Comparison of ENCODE assay signal across 15 cellular contexts in the genomic region with DNA sequence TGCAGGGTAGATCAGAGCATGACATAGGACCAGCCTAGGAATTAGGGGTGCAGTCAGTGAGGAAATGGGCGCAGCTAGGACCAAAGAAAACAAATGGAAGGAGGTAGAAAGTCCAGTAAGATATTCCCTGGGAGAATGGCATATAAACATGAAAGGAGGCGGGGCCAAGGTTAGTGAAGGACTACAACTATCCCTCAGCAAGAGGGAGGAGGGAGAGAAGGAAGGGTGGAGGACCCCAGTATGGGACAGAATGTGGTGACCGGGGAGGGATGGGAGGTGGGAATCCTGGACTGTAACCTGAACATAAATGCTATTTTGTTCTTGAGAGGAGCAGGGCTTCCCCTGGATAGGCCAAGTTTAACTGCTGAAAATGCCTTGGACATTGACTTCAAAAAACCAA. TPM values are rescaled to one million over a fixed set of nuclear protein-coding genes. Genes with fewer than 3 reads are reported as not detected.
DNase-seq lines count a peak whose midpoint lies in the region; ATAC-seq, FAIRE-seq and TF ChIP-seq lines count a peak whose summit lies in the region.
"Had no signal": no experiment of that assay in that cellular context is flagged by ENCODE, and none has a peak within 500 bp of the region (broad histone marks: within the 10 kb centered on the region; RNA-seq: fewer than 3 reads in every experiment).

No MANE protein-coding gene starts in this region.

- no peaks in the 10 kb centered on the region for H3K79me1 ChIP-seq in mesendoderm (ENCODE audit: low read length)

- no peaks in the 10 kb centered on the region for H3K9me3 ChIP-seq in HCT116 (ENCODE audit: control insufficient read depth in 1 of 2, insufficient read depth in 1 of 2, low read depth in 1 of 2, low read length in 2 of 2)
- H3K9me3 ChIP-seq in body of pancreas = no peaks in the 10 kb centered on the region
- H3K9me3 ChIP-seq in subcutaneous abdominal adipose tissue (ENCODE audit: control insufficient read depth in 5 of 5, low read length in 5 of 5) = no peaks in the 10 kb centered on the region
- H3K9me3 ChIP-seq: SJSA1 had no signal

- CTCF ChIA-PET in HCT116 (lab: Charles Lee) = no interaction called here

- H3K79me2 ChIP-seq in HCT116 (ENCODE audit: insufficient read depth, low read length) (no peaks in the 10 kb centered on the region), mesendoderm (ENCODE audit: control insufficient read depth, insufficient read depth, low read length) (no peaks in the 10 kb centered on the region)

- H3K18ac ChIP-seq in mesendoderm (ENCODE audit: low read length) = peak overlapping the region; percentile 92

- TF ChIP-seq CTCF in HCT116 (IDR thresholded peaks at IDR 0.05 in 2 of 3, conservative IDR thresholded peaks at IDR 0.05 in 1 of 3; ENCODE audit: borderline replicate concordance in 1 of 3, insufficient read depth in 1 of 3, low read depth in 2 of 3, low read length in 2 of 3) (no peak), body of pancreas (IDR thresholded peaks at IDR 0.05) (no peak)

- H4K8ac ChIP-seq in mesendoderm (ENCODE audit: low read depth, low read length) = no peak overlapping the region

- H3K27ac ChIP-seq in HCT116 (ENCODE audit: low read depth, low read length) = no peak overlapping the region
- H3K27ac ChIP-seq in body of pancreas = peak overlapping the region; percentile 3 to 20 (median 6)
- peak overlapping the region; percentile 74 for H3K27ac ChIP-seq in mesendoderm (ENCODE audit: low read depth, low read length)
- H3K27ac ChIP-seq in subcutaneous abdominal adipose tissue (ENCODE audit: low read depth, low read length) = peak overlapping the region; percentile 96

- DNase-seq in HCT116 (ENCODE audit: low read depth, low spot score) (no peak), body of pancreas (no peak), mesendoderm (no peak), activated gamma-delta T cell (lab: John Stamatoyannopoulos, UW) (no peak), RCC 7860 (ENCODE audit: low spot score) (no peak), GM19240 (ENCODE audit: insufficient read length, low spot score) (no peak)
- DNase-seq: activated CD4-positive, CD25-positive, alpha-beta regulatory T cell treated with anti-CD3 and anti-CD28 coated beads, Interleukin-2, amount 50 U/mL, for 72 hours; activated naive CD4-positive, alpha-beta T cell treated with Interleukin-2 at 50 U/mL for 16 hours; COR-L47; dorsolateral prefrontal cortex; natural killer cell; stimulated activated CD4-positive, alpha-beta T cell treated with anti-CD3 and anti-CD28 coated beads, Interleukin-1b, Interleukin-23, amount 100 ng/mL, for 48 hours had no signal

- peak overlapping the region; percentile 51 for H2BK120ac ChIP-seq in mesendoderm (ENCODE audit: low read depth, low read length)

- no peak overlapping the region for H2AFZ ChIP-seq in HCT116 (ENCODE audit: low read depth, low read length, poor library complexity, severe bottlenecking)

- TF ChIP-seq POLR2A in HCT116 (IDR thresholded peaks at IDR 0.05; ENCODE audit: borderline replicate concordance, extremely low read depth, insufficient read depth, insufficient read length) (no peak), body of pancreas (IDR thresholded peaks at IDR 0.05) (no peak)

- BruUV-seq in HCT116 (replicated peaks; lab: Mats Ljungman, UMichigan) = no TSS peak

- H3K27me3 ChIP-seq in HCT116 (ENCODE audit: insufficient read depth, low read length) = no peaks in the 10 kb centered on the region
- no peaks in the 10 kb centered on the region for H3K27me3 ChIP-seq in body of pancreas
- H3K27me3 ChIP-seq in mesendoderm (ENCODE audit: insufficient read depth, low read length, poor library complexity) = no peaks in the 10 kb centered on the region
- H3K27me3 ChIP-seq in subcutaneous abdominal adipose tissue (ENCODE audit: control insufficient read depth in 5 of 5, insufficient read depth in 4 of 5, low read length in 5 of 5) = no peaks in the 10 kb centered on the region
- H3K27me3 ChIP-seq: SJSA1 had no signal

- peak overlapping the region; percentile 42 for H3K56ac ChIP-seq in mesendoderm (ENCODE audit: low read length)

- no peak overlapping the region for H3K23ac ChIP-seq in mesendoderm (ENCODE audit: low read length)

- H3K36me3 ChIP-seq in HCT116 (ENCODE audit: control insufficient read depth in 1 of 2, insufficient read depth in 2 of 2, low read length in 2 of 2) = no peaks in the 10 kb centered on the region
- H3K36me3 ChIP-seq in body of pancreas (replicated peaks in 1 of 2; ENCODE audit: insufficient read depth in 1 of 2, low read depth in 2 of 2) = no peaks in the 10 kb centered on the region
- no peaks in the 10 kb centered on the region for H3K36me3 ChIP-seq in mesendoderm (ENCODE audit: control insufficient read depth, insufficient read depth, low read length)
- no peaks in the 10 kb centered on the region for H3K36me3 ChIP-seq in subcutaneous abdominal adipose tissue (ENCODE audit: control insufficient read depth in 5 of 5, insufficient read depth in 5 of 5, low read length in 5 of 5)

- POLR2A ChIA-PET in HCT116 (lab: Charles Lee) = interaction anchor here (1.0 kb wide), 1 partner anchor 26 kb away, joined by 3 read pairs; no protein-coding TSS in a partner anchor

- peaks cover 48 to 53% of the 10 kb centered on the region in 2 experiments for H3K4me1 ChIP-seq in HCT116 (ENCODE audit: control insufficient read depth in 1 of 2, insufficient read depth in 2 of 2, low read length in 2 of 2)
- H3K4me1 ChIP-seq in body of pancreas = peaks cover 25% of the 10 kb centered on the region
- peaks cover 12% of the 10 kb centered on the region for H3K4me1 ChIP-seq in mesendoderm (ENCODE audit: control insufficient read depth, low read depth, low read length)
- peaks cover 33 to 62% (median 57%) of the 10 kb centered on the region in 5 donors for H3K4me1 ChIP-seq in subcutaneous abdominal adipose tissue (ENCODE audit: control insufficient read depth in 5 of 5, insufficient read depth in 5 of 5, low read length in 5 of 5)

- RAD21 ChIA-PET in HCT116 (lab: Charles Lee; ENCODE audit: low non-redundant PET in 1 of 2, low total read pairs in 2 of 2, uncharacterized antibody in 2 of 2, unreplicated experiment in 2 of 2) = no interaction called here

- H3K4me2 ChIP-seq in HCT116 (ENCODE audit: low read length) (0 out of 2 replicates have a peak overlapping the region, but pooled peaks have one; percentile 12), mesendoderm (ENCODE audit: low read length) (no peak overlapping the region)

- H2BK15ac ChIP-seq in mesendoderm (replicated peaks; ENCODE audit: low read depth) = peak overlapping the region; percentile 61

- H3K4ac ChIP-seq in mesendoderm (ENCODE audit: low read depth, low read length) = peak overlapping the region; percentile 49

- H4K5ac ChIP-seq in mesendoderm (ENCODE audit: low read length) = no peak overlapping the region

- H3K9me2 ChIP-seq in HCT116 (ENCODE audit: insufficient read depth) = no peaks in the 10 kb centered on the region

- WGBS in body of pancreas, 2 donors = 85 to 86% methylated on average over 3 of the region's 3 CpGs
- WGBS in mesendoderm (ENCODE audit: extremely low coverage, insufficient coverage, low lambda C conversion rate) = no CpG with 5 or more reads among the region's 3 CpGs

- H3K9ac ChIP-seq in HCT116 (ENCODE audit: low read length) (no peak overlapping the region), mesendoderm (ENCODE audit: low read length) (peak overlapping the region; percentile 15), subcutaneous abdominal adipose tissue (ENCODE audit: low read length in 5 of 5) (peak overlapping the region in 3 of 5 donors; percentile 0 to 19 (median 12))

- intact Hi-C loops in HCT116 (cut with micrococcal nuclease) = no loop called here
- intact Hi-C loops in body of pancreas (cut with DNase I) = no loop called here

- TF ChIP-seq RAD21 in HCT116 (IDR thresholded peaks at IDR 0.05; ENCODE audit: low read depth) = no peak

- no peak for FAIRE-seq in RCC 7860 (lab: Jason Lieb, UNC)

- H3K4me3 ChIP-seq in HCT116 (replicated peaks in 1 of 2; ENCODE audit: low read depth in 1 of 2, low read length in 2 of 2) (no peak overlapping the region), body of pancreas (no peak overlapping the region), mesendoderm (ENCODE audit: low read length) (no peak overlapping the region), subcutaneous abdominal adipose tissue (ENCODE audit: low read depth in 1 of 5, low read length in 5 of 5) (peak overlapping the region in 1 of 5 donors; percentile 11)
- H3K4me3 ChIP-seq: dorsolateral prefrontal cortex, SJSA1 had no signal

- no peaks in the 10 kb centered on the region for H4K20me1 ChIP-seq in HCT116 (ENCODE audit: insufficient read depth)

- no peak for ATAC-seq in HCT116
- no peak for ATAC-seq in body of pancreas
- ATAC-seq in GM19328 (IDR thresholded peaks at IDR 0.05; ENCODE audit: unreplicated experiment) = no peak
- ATAC-seq: natural killer cell had no signal

- peak overlapping the region; percentile 59 for H2AK5ac ChIP-seq in mesendoderm (ENCODE audit: low read length)

- H2BK5ac ChIP-seq in mesendoderm (ENCODE audit: low read length) = peak overlapping the region; percentile 31

TF ChIP-seq in HCT116, 20 proteins besides CTCF, POLR2A, EP300 and RAD21 (continues in another document):
- TF ChIP-seq FOSL1 (IDR thresholded peaks at IDR 0.05; ENCODE audit: low read depth) (no peak), ZFX (IDR thresholded peaks at IDR 0.05) (no peak), EZH2phosphoT487 (IDR thresholded peaks at IDR 0.05; ENCODE audit: borderline replicate concordance) (no peak), SP1 (IDR thresholded peaks at IDR 0.05; ENCODE audit: low read depth) (no peak), TCF7L2 (IDR thresholded peaks at IDR 0.05; ENCODE audit: borderline replicate concordance, extremely low read depth, insufficient read depth, insufficient read length) (no peak), ZNF274 (IDR thresholded peaks at IDR 0.05; ENCODE audit: low read depth, low read length) (no peak)

RNA-seq across cellular contexts. Expression of a gene that starts 22.8 kb away (rescaled TPM):
- total RNA-seq in HCT116 (2021; ENCODE audit: unreplicated experiment) = not detected
- 0.14 and 0.15 TPM in 2 replicates for polyA plus RNA-seq in HCT116 (2012)
- total RNA-seq in body of pancreas = 1 to 10 TPM; 2.0 to 2.1 TPM
- not detected for polyA plus RNA-seq in mesendoderm (2013, experiment 1 of 2)
- polyA plus RNA-seq in mesendoderm (2013, experiment 2 of 2) = 0.06 TPM

RNA-seq across cellular contexts. Expression of a gene that starts 47.3 kb away (rescaled TPM):
- not detected for total RNA-seq in HCT116 (2021; ENCODE audit: unreplicated experiment)
- polyA plus RNA-seq in HCT116 (2012) = 0.10 and 0.17 TPM in 2 replicates
- 10 to 100 TPM in 1 of 2 donors, 1 to 10 TPM in 1; 2.6 to 10.6 TPM for total RNA-seq in body of pancreas
- 0.31 TPM for polyA plus RNA-seq in mesendoderm (2013, experiment 1 of 2)
- polyA plus RNA-seq in mesendoderm (2013, experiment 2 of 2) = 0.31 TPM
